In the genomic region with DNA sequence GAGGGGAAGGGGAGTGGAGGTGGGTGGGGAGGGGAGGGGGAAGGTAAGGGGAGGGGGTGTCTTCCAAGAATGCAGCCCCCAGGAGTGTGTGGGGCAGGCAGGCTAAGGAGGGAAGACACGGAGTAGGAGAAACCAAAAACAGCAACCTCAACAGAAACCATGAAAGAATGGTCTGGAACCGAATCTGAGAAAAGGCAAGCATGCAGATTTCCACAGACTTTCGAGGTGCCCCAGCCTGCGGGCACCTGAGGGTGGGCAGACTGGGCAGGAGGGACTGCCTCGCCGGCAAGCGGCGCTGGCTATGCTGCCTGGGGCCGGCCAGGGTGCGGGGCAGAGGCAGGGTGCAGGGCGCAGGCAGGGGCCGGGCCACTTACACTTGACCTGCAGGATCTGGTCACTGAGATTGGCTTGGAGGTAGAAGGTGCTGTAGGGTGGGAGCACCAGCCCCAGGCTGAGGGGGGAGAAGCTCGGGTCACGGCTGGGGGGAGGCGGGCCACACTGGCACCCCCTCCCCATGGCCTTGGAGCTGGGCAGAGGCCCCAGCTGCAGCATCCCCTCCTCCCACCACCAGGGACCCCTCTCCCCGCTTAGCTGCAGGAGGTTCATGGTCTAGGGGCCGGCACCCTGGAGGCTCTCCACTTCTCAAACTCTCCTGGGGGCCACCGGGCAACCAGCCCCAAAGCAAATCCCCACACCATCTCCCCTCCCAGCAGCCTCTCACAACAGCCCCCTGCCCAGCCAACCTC, we compare ENCODE assay signal across 23 cellular contexts. TPM values are rescaled to one million over a fixed set of nuclear protein-coding genes. Genes with fewer than 3 reads are reported as not detected.
"Had no signal": no experiment of that assay in that cellular context is flagged by ENCODE, and none has a peak within 500 bp of the region (broad histone marks: within the 10 kb centered on the region; RNA-seq: fewer than 3 reads in every experiment).

No MANE protein-coding gene starts in this region.

- DNase-seq: activated CD4-positive, alpha-beta memory T cell treated with anti-CD3 and anti-CD28 coated beads, Interleukin-2, amount 10 ng/mL, durations not matched to agents 7 days and 5 days; activated CD4-positive, alpha-beta T cell treated with anti-CD3 and anti-CD28 coated beads, Interleukin-2, amount 10 ng/mL, durations not matched to agents 24 days and 14 days; activated effector memory CD4-positive, alpha-beta T cell treated with anti-CD3 and anti-CD28 coated beads, Interleukin-2, amount 50 U/mL, for 16 hours; anterior cingulate cortex; body of pancreas; effector CD4-positive, alpha-beta T cell; foreskin fibroblast; immature natural killer cell; kidney glomerular epithelial cell; left lung; naive thymus-derived CD8-positive, alpha-beta T cell; ovary; psoas muscle; right cardiac atrium; stimulated activated CD4-positive, alpha-beta T cell treated with anti-CD3 and anti-CD28 coated beads, Interleukin-12 subunit alpha, Interleukin-12 subunit beta, amount 100 ng/mL, for 4 hours; stimulated activated CD4-positive, alpha-beta T cell treated with anti-CD3 and anti-CD28 coated beads, Interleukin-1b, Interleukin-23, amount 100 ng/mL, for 48 hours; transverse colon had no signal

- H3K4me1 Mint-ChIP-seq: activated CD4-positive, alpha-beta memory T cell treated with anti-CD3 and anti-CD28 coated beads, Interleukin-2, amount 10 ng/mL, durations not matched to agents 7 days and 5 days; immature natural killer cell had no signal

- H3K36me3 Mint-ChIP-seq: activated naive CD4-positive, alpha-beta T cell treated with anti-CD3 and anti-CD28 coated beads, Interleukin-2, amount 50 U/mL, for 24 hours; mesothelial cell of epicardium; naive thymus-derived CD8-positive, alpha-beta T cell had no signal

- H3K9me3 ChIP-seq: body of pancreas, left lung, ovary, psoas muscle, transverse colon had no signal

- H3K27me3 ChIP-seq: body of pancreas, ovary had no signal

- H3K27me3 Mint-ChIP-seq: activated CD4-positive, alpha-beta memory T cell treated with anti-CD3 and anti-CD28 coated beads, Interleukin-2, amount 10 ng/mL, durations not matched to agents 7 days and 5 days; activated naive CD4-positive, alpha-beta T cell treated with anti-CD3 and anti-CD28 coated beads, Interleukin-2, amount 50 U/mL, for 24 hours; naive thymus-derived CD8-positive, alpha-beta T cell had no signal

- ATAC-seq: activated CD4-positive, CD25-positive, alpha-beta regulatory T cell treated with anti-CD3 and anti-CD28 coated beads, Interleukin-2, amount 50 U/mL, for 24 hours; body of pancreas; left lung; naive thymus-derived CD8-positive, alpha-beta T cell; right cardiac atrium had no signal

- H3K4me3 Mint-ChIP-seq: activated CD4-positive, alpha-beta memory T cell treated with anti-CD3 and anti-CD28 coated beads, Interleukin-2, amount 10 ng/mL, durations not matched to agents 7 days and 5 days; activated CD4-positive, alpha-beta T cell treated with anti-CD3 and anti-CD28 coated beads, Interleukin-2, amount 10 ng/mL, durations not matched to agents 24 days and 14 days; activated naive CD4-positive, alpha-beta T cell treated with anti-CD3 and anti-CD28 coated beads, Interleukin-2, amount 50 U/mL, for 24 hours; dendritic cell treated with granulocyte-macrophage colony-stimulating factor and Interleukin-4, amounts not matched to agents 40 ng/mL and 50 ng/mL, for 4 days; immature natural killer cell; naive thymus-derived CD8-positive, alpha-beta T cell; T-helper 2 cell treated with Interferon-gamma antibody and Interleukin-4, amounts not matched to agents 5 μg/mL and 100 μg/mL, for 36 hours had no signal

- H3K27ac ChIP-seq: body of pancreas, left lung, ovary, psoas muscle, transverse colon, VCaP had no signal

- H3K4me3 ChIP-seq: body of pancreas, left lung, ovary, psoas muscle, transverse colon had no signal

- H3K9me3 Mint-ChIP-seq: activated CD4-positive, alpha-beta memory T cell treated with anti-CD3 and anti-CD28 coated beads, Interleukin-2, amount 10 ng/mL, durations not matched to agents 7 days and 5 days; activated CD4-positive, alpha-beta T cell treated with anti-CD3 and anti-CD28 coated beads, Interleukin-2, amount 10 ng/mL, durations not matched to agents 24 days and 14 days; activated naive CD4-positive, alpha-beta T cell treated with anti-CD3 and anti-CD28 coated beads, Interleukin-2, amount 50 U/mL, for 24 hours; dendritic cell treated with granulocyte-macrophage colony-stimulating factor and Interleukin-4, amounts not matched to agents 40 ng/mL and 50 ng/mL, for 4 days; immature natural killer cell; mesothelial cell of epicardium; naive thymus-derived CD8-positive, alpha-beta T cell; T-helper 2 cell treated with Interferon-gamma antibody and Interleukin-4, amounts not matched to agents 5 μg/mL and 100 μg/mL, for 36 hours had no signal

- H3K36me3 ChIP-seq: ovary, transverse colon had no signal

- H3K27ac Mint-ChIP-seq: activated CD4-positive, alpha-beta memory T cell treated with anti-CD3 and anti-CD28 coated beads, Interleukin-2, amount 10 ng/mL, durations not matched to agents 7 days and 5 days; activated CD4-positive, alpha-beta T cell treated with anti-CD3 and anti-CD28 coated beads, Interleukin-2, amount 10 ng/mL, durations not matched to agents 24 days and 14 days; activated naive CD4-positive, alpha-beta T cell treated with anti-CD3 and anti-CD28 coated beads, Interleukin-2, amount 50 U/mL, for 24 hours; dendritic cell treated with granulocyte-macrophage colony-stimulating factor and Interleukin-4, amounts not matched to agents 40 ng/mL and 50 ng/mL, for 4 days; T-helper 2 cell treated with Interferon-gamma antibody and Interleukin-4, amounts not matched to agents 5 μg/mL and 100 μg/mL, for 36 hours had no signal

- H3K4me1 ChIP-seq: body of pancreas, left lung, psoas muscle had no signal

RNA-seq across cellular contexts. Expression of gene ZMYND10, which starts 29.0 kb away (rescaled TPM):
- total RNA-seq: transverse colon had no signal
- polyA plus RNA-seq: naive thymus-derived CD8-positive, alpha-beta T cell had no signal
